Comparison of ENCODE assay signal across 1 cellular context in the genomic region with DNA sequence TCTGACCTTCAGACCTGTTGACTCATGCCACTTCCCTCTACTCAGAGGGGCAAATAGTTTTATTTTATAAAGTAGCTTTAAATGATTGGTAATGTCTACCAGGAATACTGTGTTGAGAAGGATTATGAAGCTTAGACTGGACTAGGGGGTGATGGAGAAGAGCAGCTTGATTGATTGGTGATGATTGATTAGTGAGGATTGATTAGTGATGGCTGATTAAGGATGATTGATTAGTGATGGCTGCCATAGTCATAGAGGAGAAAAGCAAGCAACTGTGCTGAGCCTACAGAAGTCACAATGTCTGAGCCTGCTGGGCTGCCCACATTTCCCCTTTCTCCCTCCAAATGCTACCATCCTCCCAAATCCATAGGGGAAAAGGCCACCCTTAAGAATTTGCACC.
TF ChIP-seq lines count a peak whose summit lies in the region.

No MANE protein-coding gene starts in this region.

TF ChIP-seq in HEK293T, 16 proteins besides CTCF, POLR2A, EP300 and RAD21 (continued from another document):
- TF ChIP-seq FOXK2 (IDR thresholded peaks at IDR 0.05) (no peak), FOXA1 (IDR thresholded peaks at IDR 0.05) (no peak)
